ENCODE assay signal across 8 cellular contexts in the genomic region with DNA sequence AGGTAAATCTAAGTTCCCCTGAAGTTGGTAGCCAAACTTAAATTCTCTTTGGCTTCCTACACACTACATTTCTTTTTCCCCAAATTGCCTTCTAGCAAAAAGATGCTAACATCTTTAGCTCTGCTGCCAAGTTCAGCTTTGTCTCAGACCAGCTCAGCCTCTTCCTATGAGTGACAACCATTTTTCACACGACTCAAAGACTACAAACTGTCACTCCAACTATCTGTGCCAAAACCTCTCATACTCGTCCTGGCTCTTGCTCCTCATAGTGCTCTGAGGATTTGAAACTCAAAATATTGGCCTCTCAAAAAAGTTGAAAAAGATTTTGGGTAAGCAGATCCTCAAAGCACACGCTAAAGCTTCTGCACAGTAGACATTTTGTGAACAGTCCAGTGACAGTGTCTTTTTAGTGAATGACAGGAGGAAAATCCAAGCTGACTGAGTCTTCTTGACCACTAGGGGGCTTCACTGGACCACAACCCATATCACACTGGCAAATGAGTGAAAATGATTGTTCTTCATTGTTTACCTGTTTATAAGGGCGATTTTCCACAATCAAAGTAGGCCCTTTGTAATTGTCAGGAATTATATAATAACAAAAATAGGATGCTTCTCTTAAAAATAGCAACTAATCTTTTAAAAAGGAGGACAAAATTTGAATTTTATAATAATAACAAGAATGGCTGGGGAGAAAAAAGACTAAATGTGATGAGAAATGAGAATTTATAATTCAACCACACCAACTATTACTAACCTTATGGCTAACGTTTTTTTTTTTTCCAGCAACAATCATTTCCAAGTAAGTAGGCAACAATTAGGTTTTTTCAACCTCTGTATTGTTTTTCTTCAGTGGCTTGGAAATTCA.
A peak's percentile ranks its signal among the peaks of the same experiment; 100 is the strongest.
DNase-seq lines count a peak whose midpoint lies in the region; ATAC-seq and TF ChIP-seq lines count a peak whose summit lies in the region.

No MANE protein-coding gene starts in this region.

- no peak overlapping the region for H4K91ac ChIP-seq in neuronal stem cell (ENCODE audit: low read depth, low read length, poor library complexity)

- H3K4me3 ChIP-seq in fibroblast of pulmonary artery (replicated peaks; ENCODE audit: low read depth, low read length) (no peak overlapping the region), neuronal stem cell (ENCODE audit: low read length in 2 of 2) (no peak overlapping the region)

- peak; percentile 49 for ATAC-seq in activated CD8-positive, alpha-beta memory T cell treated with anti-CD3 and anti-CD28 coated beads, Interleukin-2, amount 10 ng/mL, durations not matched to agents 7 days and 5 days
- peak; percentile 54 for ATAC-seq in HG02588 (IDR thresholded peaks at IDR 0.05; ENCODE audit: unreplicated experiment)

- H2BK15ac ChIP-seq in neuronal stem cell (ENCODE audit: low read length): no peak overlapping the region

- no peak overlapping the region for H2AK5ac ChIP-seq in neuronal stem cell (ENCODE audit: low read depth, low read length)

- whole genome bisulfite sequencing in neuronal stem cell (ENCODE audit: extremely low coverage in 2 of 2, insufficient read length in 2 of 2, insufficient replicate concordance in 1 of 2), 2 donors: no CpG with 5 or more reads among the region's 5 CpGs

- no peak overlapping the region for H2BK5ac ChIP-seq in neuronal stem cell (ENCODE audit: low read length)

- H3K14ac ChIP-seq in neuronal stem cell (ENCODE audit: low read length): no peak overlapping the region

- H3K27me3 ChIP-seq in neuronal stem cell (ENCODE audit: control insufficient read depth in 3 of 3, insufficient read depth in 3 of 3, low read depth in 1 of 3, low read length in 3 of 3): no peaks in the 10 kb centered on the region

- peaks cover 47% of the 10 kb centered on the region for H3K36me3 Mint-ChIP-seq in activated CD8-positive, alpha-beta memory T cell treated with anti-CD3 and anti-CD28 coated beads, Interleukin-2, amount 10 ng/mL, durations not matched to agents 7 days and 5 days

- H3K9me3 ChIP-seq in neuronal stem cell (replicated peaks in 1 of 2; ENCODE audit: control insufficient read depth in 2 of 2, insufficient read depth in 1 of 2, low read depth in 1 of 2, low read length in 2 of 2): no peaks in the 10 kb centered on the region

- CTCF ChIA-PET in activated CD8-positive, alpha-beta memory T cell treated with anti-CD3 and anti-CD28 coated beads, Interleukin-2, amount 10 ng/mL, durations not matched to agents 7 days and 5 days (lab: Charles Lee): interaction anchor here (0.9 to 2.0 kb wide), 7 partner anchors 9 to 387 kb away, joined by 3 to 6 read pairs (median 4); no protein-coding TSS in a partner anchor

- H2BK120ac ChIP-seq in neuronal stem cell (ENCODE audit: low read depth, low read length): no peak overlapping the region

- H3K23ac ChIP-seq in neuronal stem cell (ENCODE audit: low read depth, low read length, poor library complexity): no peak overlapping the region

- no peak for DNase-seq in activated CD8-positive, alpha-beta memory T cell treated with anti-CD3 and anti-CD28 coated beads, Interleukin-2, amount 10 ng/mL, durations not matched to agents 7 days and 5 days
- no peak for DNase-seq in activated CD8-positive, alpha-beta memory T cell treated with anti-CD3 and anti-CD28 coated beads, Interleukin-2, amount 50 U/mL, for 48 hours
- DNase-seq in NCI-H2196 (lab: John Stamatoyannopoulos, UW; ENCODE audit: unreplicated experiment) (peak; percentile 25), fibroblast of pulmonary artery (ENCODE audit: low read depth) (peak; percentile 68), neuronal stem cell (ENCODE audit: low spot score) (no peak)
- peak; percentile 11 for DNase-seq in activated CD4-positive, alpha-beta T cell treated with anti-CD3 and anti-CD28 coated beads, Interleukin-2, amount 50 U/mL, for 1 hour
- no peak for DNase-seq in stimulated activated CD4-positive, alpha-beta T cell treated with anti-CD3 and anti-CD28 coated beads, Interleukin-4, amount 100 ng/mL, for 1 hour

- no peak overlapping the region for H2BK12ac ChIP-seq in neuronal stem cell (ENCODE audit: low read length)

- peaks cover 16 to 23% of the 10 kb centered on the region in 2 donors for H3K4me1 ChIP-seq in neuronal stem cell (ENCODE audit: control insufficient read depth in 2 of 2, insufficient read depth in 1 of 2, low read depth in 1 of 2, low read length in 2 of 2)

- no peak overlapping the region for H3K18ac ChIP-seq in neuronal stem cell (ENCODE audit: low read length)

- H3K4me1 Mint-ChIP-seq in activated CD8-positive, alpha-beta memory T cell treated with anti-CD3 and anti-CD28 coated beads, Interleukin-2, amount 10 ng/mL, durations not matched to agents 7 days and 5 days: peaks cover 4% of the 10 kb centered on the region

- no peak overlapping the region for H3K4me3 Mint-ChIP-seq in activated CD8-positive, alpha-beta memory T cell treated with anti-CD3 and anti-CD28 coated beads, Interleukin-2, amount 10 ng/mL, durations not matched to agents 7 days and 5 days

- no peaks in the 10 kb centered on the region for H3K27me3 Mint-ChIP-seq in activated CD8-positive, alpha-beta memory T cell treated with anti-CD3 and anti-CD28 coated beads, Interleukin-2, amount 10 ng/mL, durations not matched to agents 7 days and 5 days

- no peak overlapping the region for H3K9ac ChIP-seq in neuronal stem cell (ENCODE audit: low read depth, low read length, poor library complexity)

- H2AFZ ChIP-seq in neuronal stem cell (ENCODE audit: low read length): peak overlapping the region; percentile 79

- no peaks in the 10 kb centered on the region for H3K9me3 Mint-ChIP-seq in activated CD8-positive, alpha-beta memory T cell treated with anti-CD3 and anti-CD28 coated beads, Interleukin-2, amount 10 ng/mL, durations not matched to agents 7 days and 5 days (ENCODE audit: low read depth)

- H3K4me2 ChIP-seq in neuronal stem cell (ENCODE audit: insufficient read depth, low read length, poor library complexity, severe bottlenecking): no peak overlapping the region

- H3K36me3 ChIP-seq in neuronal stem cell (replicated peaks in 1 of 2; ENCODE audit: control insufficient read depth in 2 of 2, insufficient read depth in 2 of 2, low read length in 2 of 2): no peaks in the 10 kb centered on the region

- TF ChIP-seq CTCF in fibroblast of pulmonary artery (IDR thresholded peaks at IDR 0.05; ENCODE audit: low read length, missing control alignments): peak; percentile 96

- H3K27ac ChIP-seq in neuronal stem cell (replicated peaks; ENCODE audit: low read length): no peak overlapping the region

- H4K8ac ChIP-seq in neuronal stem cell (ENCODE audit: low read depth, low read length): no peak overlapping the region

- no peak overlapping the region for H3K4ac ChIP-seq in neuronal stem cell (ENCODE audit: low read length)

- peak overlapping the region; percentile 66 for H3K27ac Mint-ChIP-seq in activated CD8-positive, alpha-beta memory T cell treated with anti-CD3 and anti-CD28 coated beads, Interleukin-2, amount 10 ng/mL, durations not matched to agents 7 days and 5 days

- no peaks in the 10 kb centered on the region for H3K79me1 ChIP-seq in neuronal stem cell (ENCODE audit: low read depth, low read length)

Comparison
In these comparisons a context has a peak if more than half of its experiments do, and no peak if none do; other contexts are left out.
1. DNase-seq: peak in NCI-H2196 (single experiment), activated CD4-positive, alpha-beta T cell treated with anti-CD3 and anti-CD28 coated beads, Interleukin-2, amount 50 U/mL, for 1 hour (single experiment) and fibroblast of pulmonary artery (single experiment); none in activated CD8-positive, alpha-beta memory T cell treated with anti-CD3 and anti-CD28 coated beads, Interleukin-2, amount 10 ng/mL, durations not matched to agents 7 days and 5 days (single experiment), activated CD8-positive, alpha-beta memory T cell treated with anti-CD3 and anti-CD28 coated beads, Interleukin-2, amount 50 U/mL, for 48 hours (single experiment), neuronal stem cell (single experiment) and stimulated activated CD4-positive, alpha-beta T cell treated with anti-CD3 and anti-CD28 coated beads, Interleukin-4, amount 100 ng/mL, for 1 hour (single experiment).